In genomic region chr11:67437082-67437821, GRCh38 we compare ENCODE assay signal across 1 cellular context.
TF ChIP-seq lines count a peak whose summit lies in the region.

A gene with protein sequence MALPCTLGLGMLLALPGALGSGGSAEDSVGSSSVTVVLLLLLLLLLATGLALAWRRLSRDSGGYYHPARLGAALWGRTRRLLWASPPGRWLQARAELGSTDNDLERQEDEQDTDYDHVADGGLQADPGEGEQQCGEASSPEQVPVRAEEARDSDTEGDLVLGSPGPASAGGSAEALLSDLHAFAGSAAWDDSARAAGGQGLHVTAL (minus strand): TSS chr11:67437682. CDS start chr11:67437619, 63 bp downstream.

TF ChIP-seq in GM12878, 131 proteins besides CTCF, POLR2A, EP300 and RAD21 (continued from another document):
- TF ChIP-seq ZBTB11 (CRISPR knock-in tag; IDR thresholded peaks at IDR 0.05) = no peak
